ENCODE assay signal across 8 cellular contexts in the genomic region with DNA sequence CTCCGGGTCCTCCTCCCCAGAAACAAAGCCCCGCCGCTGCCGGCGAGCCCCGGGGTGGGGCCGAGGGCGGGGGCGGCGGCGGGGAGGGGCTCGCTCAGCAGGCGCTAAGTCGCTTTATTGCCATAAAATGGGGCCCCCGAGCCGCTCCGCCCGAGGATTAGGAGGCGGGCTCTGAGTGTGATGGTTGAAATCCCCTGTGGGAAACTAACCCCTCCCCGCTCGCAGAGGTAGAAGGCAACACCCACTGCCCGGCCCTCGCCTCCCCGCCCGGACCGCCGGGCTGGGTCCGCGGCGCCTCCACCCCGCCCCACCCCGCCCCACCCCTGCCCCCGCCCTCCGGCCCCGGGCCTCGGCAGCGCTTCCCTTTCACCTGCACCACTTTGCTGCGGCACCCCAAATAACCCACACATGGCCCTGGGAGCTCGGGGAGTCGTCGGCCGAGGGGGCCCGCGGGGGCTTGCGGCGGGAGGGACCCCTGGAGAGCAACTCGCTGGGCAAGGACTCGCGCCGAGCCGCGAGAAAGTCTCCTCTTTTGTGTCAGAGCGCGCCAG. TPM values are rescaled to one million over a fixed set of nuclear protein-coding genes. Genes with fewer than 3 reads are reported as not detected.
DNase-seq lines count a peak whose midpoint lies in the region; TF ChIP-seq lines count a peak whose summit lies in the region.

A gene (minus strand): TSS at position 179 of the 551 bp plus-strand sequence.

- H3K9ac ChIP-seq in MM.1S (ENCODE audit: low read length) (peak within 1 kb of the TSS; percentile 79), SK-N-MC (ENCODE audit: insufficient read length) (peak within 1 kb of the TSS; percentile 79)

- TF ChIP-seq CTCF in MM.1S (IDR thresholded peaks at IDR 0.05; ENCODE audit: low read length): no peak
- TF ChIP-seq CTCF in osteocyte (IDR thresholded peaks at IDR 0.05): no peak
- TF ChIP-seq CTCF in thyroid gland (IDR thresholded peaks at IDR 0.05): no peak

- intact Hi-C loops in thyroid gland (cut with DNase I): loop anchor here (10.0 kb wide), 1 partner anchor 370 kb away; no protein-coding TSS in a partner anchor

- H2AFZ ChIP-seq in MM.1S (ENCODE audit: low read length): peak within 1 kb of the TSS; percentile 91

- H3K36me3 ChIP-seq in MM.1S (replicated peaks; ENCODE audit: insufficient read depth, low read length): no peaks in the 10 kb centered on the region
- H3K36me3 ChIP-seq in SK-N-MC (ENCODE audit: insufficient read depth, low read length): no peaks in the 10 kb centered on the region
- no peaks in the 10 kb centered on the region for H3K36me3 ChIP-seq in thyroid gland

- H4K20me1 ChIP-seq in MM.1S (ENCODE audit: insufficient read depth, low read length): no peaks in the 10 kb centered on the region

- WGBS in thyroid gland, 2 donors: 1% methylated on average over 22 of the region's 54 CpGs; no CpG with 5 or more reads in 1 of the 2 donors

- no peak for TF ChIP-seq POLR2A in thyroid gland (IDR thresholded peaks at IDR 0.05)

- no peaks in the 10 kb centered on the region for H3K9me3 Mint-ChIP-seq in osteocyte (ENCODE audit: unreplicated experiment)

- no peaks in the 10 kb centered on the region for H3K36me3 Mint-ChIP-seq in osteocyte (ENCODE audit: unreplicated experiment)

- H3K4me2 ChIP-seq in MM.1S (ENCODE audit: low read depth, low read length): peak within 1 kb of the TSS; percentile 66

- no peaks in the 10 kb centered on the region for H3K9me2 ChIP-seq in MM.1S (replicated peaks; ENCODE audit: insufficient read depth, low read length)

- peak within 1 kb of the TSS; percentile 96 for H3K27ac Mint-ChIP-seq in osteocyte (ENCODE audit: unreplicated experiment)

- H3F3A ChIP-seq in MM.1S (ENCODE audit: insufficient read depth, low read length): peaks cover 16% of the 10 kb centered on the region

- peaks cover 45% of the 10 kb centered on the region for H3K79me2 ChIP-seq in MM.1S (ENCODE audit: low read length)

- DNase-seq in GM04504 (ENCODE audit: low read depth): peak; percentile 85
- peak; percentile 96 for DNase-seq in HCEC 1CT
- DNase-seq in MM.1S: peak; percentile 96
- DNase-seq in SK-N-MC (ENCODE audit: low read depth, low spot score): no peak
- DNase-seq in activated naive CD4-positive, alpha-beta T cell treated with Interleukin-2 at 50 U/mL for 16 hours: peak; percentile 93
- peak; percentile 97 for DNase-seq in glomerular visceral epithelial cell (ENCODE audit: extremely low spot score)
- DNase-seq in osteocyte (ENCODE audit: extremely low spot score, unreplicated experiment): peak; percentile 96
- DNase-seq in thyroid gland: peak; percentile 76 to 80

- H3K27me3 Mint-ChIP-seq in osteocyte (ENCODE audit: unreplicated experiment): no peaks in the 10 kb centered on the region

- H3K4me1 ChIP-seq in MM.1S (ENCODE audit: low read length): peaks cover 15% of the 10 kb centered on the region; the same call in 1 of the 2 replicates
- peaks cover 9 to 11% of the 10 kb centered on the region in 2 donors for H3K4me1 ChIP-seq in thyroid gland

- no peaks in the 10 kb centered on the region for H3K27me3 ChIP-seq in MM.1S (replicated peaks; ENCODE audit: insufficient read depth, low read length)
- no peaks in the 10 kb centered on the region for H3K27me3 ChIP-seq in thyroid gland

- H3K4me3 ChIP-seq in MM.1S (ENCODE audit: low read length) (peak within 1 kb of the TSS; percentile 92), SK-N-MC (peak within 1 kb of the TSS; percentile 94), thyroid gland (replicated peaks in 1 of 3) (peak within 1 kb of the TSS; percentile 71 to 96 (median 78))

- peaks cover 29% of the 10 kb centered on the region for H3K4me1 Mint-ChIP-seq in osteocyte (ENCODE audit: unreplicated experiment)

- H3K9me3 ChIP-seq in MM.1S (replicated peaks; ENCODE audit: insufficient read depth, low read length): no peaks in the 10 kb centered on the region
- H3K9me3 ChIP-seq in SK-N-MC (ENCODE audit: low read depth, low read length): no peaks in the 10 kb centered on the region
- no peaks in the 10 kb centered on the region for H3K9me3 ChIP-seq in thyroid gland

- H3K4me3 Mint-ChIP-seq in osteocyte (ENCODE audit: unreplicated experiment): peak within 1 kb of the TSS; percentile 95

- H3K27ac ChIP-seq in MM.1S (ENCODE audit: low read length) (peak within 1 kb of the TSS; percentile 77), SK-N-MC (peak within 1 kb of the TSS; percentile 54), thyroid gland (peak within 1 kb of the TSS; percentile 63 to 71 (median 67))

RNA-seq across cellular contexts. Expression of the gene that starts here (rescaled TPM):
- total RNA-seq in osteocyte (30.7 and 31.1 TPM in 2 replicates), thyroid gland (1 to 10 TPM; 3.2 to 6.1 (median 5.3) TPM)
